Comparison of ENCODE assay signal across 11 cellular contexts in the genomic region with DNA sequence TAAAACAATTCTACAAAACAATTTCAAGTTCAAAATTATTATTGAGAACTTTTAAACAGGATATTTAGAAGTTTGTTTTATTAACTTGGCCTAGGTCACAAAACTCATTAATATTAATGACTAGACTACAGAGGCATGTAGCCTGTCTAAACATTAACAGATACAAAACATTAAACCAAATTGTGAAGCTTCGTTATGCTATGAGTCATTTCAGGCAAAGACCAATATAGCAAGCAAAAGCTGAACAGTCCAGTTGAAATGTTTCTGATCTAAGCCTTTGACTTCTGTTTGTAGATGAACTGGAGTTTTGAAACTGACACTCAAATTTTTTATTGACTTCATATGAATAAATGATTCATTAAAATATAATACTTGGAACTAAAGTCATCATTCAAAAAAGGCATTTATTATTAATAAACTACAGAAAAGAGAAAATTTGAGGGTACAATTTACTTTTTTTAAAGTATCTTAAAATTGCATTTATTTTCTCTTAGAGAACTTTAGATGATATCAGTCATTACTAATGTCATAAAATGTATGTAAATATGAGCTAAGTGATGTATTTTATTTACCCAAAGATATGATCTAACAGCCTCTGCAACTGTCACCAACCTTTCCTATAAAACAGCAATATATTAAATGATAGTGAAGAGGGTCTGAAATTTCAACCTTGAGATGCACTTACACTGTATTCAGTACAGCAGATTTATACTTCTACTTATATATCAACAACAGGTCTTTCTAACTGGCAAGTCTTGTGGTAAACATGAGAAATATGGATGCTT.
DNase-seq lines count a peak whose midpoint lies in the region; ATAC-seq and TF ChIP-seq lines count a peak whose summit lies in the region.
"Had no signal": no experiment of that assay in that cellular context is flagged by ENCODE, and none has a peak within 500 bp of the region (broad histone marks: within the 10 kb centered on the region; RNA-seq: fewer than 3 reads in every experiment).

No MANE protein-coding gene starts in this region.

- no peaks in the 10 kb centered on the region for H3K9me3 ChIP-seq in neural progenitor cell (ENCODE audit: low read depth)
- H3K9me3 ChIP-seq: HAP-1 had no signal

- H3K27ac Mint-ChIP-seq in neural progenitor cell = no peak overlapping the region

- H3K4me1 ChIP-seq in neural progenitor cell = no peaks in the 10 kb centered on the region
- H3K4me1 ChIP-seq: ascending aorta, HAP-1 had no signal

- no peaks in the 10 kb centered on the region for H3K4me1 Mint-ChIP-seq in neural progenitor cell

- H3K9ac ChIP-seq in neural progenitor cell = no peak overlapping the region

- no peak overlapping the region for H3K4me3 Mint-ChIP-seq in neural progenitor cell

- in situ Hi-C loops in KBM-7 (cut with MboI; ENCODE audit: low pct_unique_long_range_greater_than_20kb, low sequenced_read_pairs) = no loop called here

- H3K27ac ChIP-seq in neural progenitor cell = no peak overlapping the region
- H3K27ac ChIP-seq: ascending aorta had no signal

- H3K79me2 ChIP-seq in neural progenitor cell (ENCODE audit: low read depth) = no peaks in the 10 kb centered on the region

- no peaks in the 10 kb centered on the region for H3K27me3 Mint-ChIP-seq in neural progenitor cell (ENCODE audit: insufficient read depth, low read depth)

- no peaks in the 10 kb centered on the region for H3F3A ChIP-seq in neural progenitor cell (ENCODE audit: low read depth)

- no peak overlapping the region for H2AFZ ChIP-seq in neural progenitor cell (replicated peaks)

- peaks cover 11% of the 10 kb centered on the region for H3K9me3 Mint-ChIP-seq in neural progenitor cell

- H3K4me3 ChIP-seq in neural progenitor cell = no peak overlapping the region
- H3K4me3 ChIP-seq: ascending aorta, HAP-1 had no signal

- no peaks in the 10 kb centered on the region for H3K36me3 Mint-ChIP-seq in neural progenitor cell

- H3K27me3 ChIP-seq in neural progenitor cell = no peaks in the 10 kb centered on the region
- H3K27me3 ChIP-seq: ascending aorta had no signal

- peak; percentile 95 for ATAC-seq in GM19395 (IDR thresholded peaks at IDR 0.05; ENCODE audit: unreplicated experiment)
- ATAC-seq in HG02970 (IDR thresholded peaks at IDR 0.05; ENCODE audit: low FRiP score, unreplicated experiment) = peak; percentile 98

- peak; percentile 4 for DNase-seq in AG08396 (ENCODE audit: low spot score)
- peak; percentile 62 for DNase-seq in SW480 (ENCODE audit: low spot score)
- DNase-seq in NCI-H1092 treated with DMSO at 0.1 percent for 48 hours (lab: John Stamatoyannopoulos, UW) = no peak
- no peak for DNase-seq in neural progenitor cell (ENCODE audit: low spot score)
- no peak for DNase-seq in KBM-7
- no peak for DNase-seq in activated T-cell treated with anti-CD3 and anti-CD28 coated beads, Interleukin-2, amount 50 U/mL, for 48 hours
- DNase-seq: activated CD4-positive, CD25-positive, alpha-beta regulatory T cell treated with anti-CD3 and anti-CD28 coated beads, Interleukin-2, amount 50 U/mL, for 72 hours had no signal

- no peaks in the 10 kb centered on the region for H3K36me3 ChIP-seq in neural progenitor cell
- H3K36me3 ChIP-seq: ascending aorta, HAP-1 had no signal

- no peaks in the 10 kb centered on the region for H4K20me1 ChIP-seq in neural progenitor cell (ENCODE audit: low read depth)

- H3K4me2 ChIP-seq in neural progenitor cell = no peak overlapping the region

- no peak for TF ChIP-seq CTCF in neural progenitor cell (IDR thresholded peaks at IDR 0.05)

Comparison
In these comparisons a context has a peak if more than half of its experiments do, and no peak if none do; other contexts are left out.
1. DNase-seq: peak in AG08396 (single experiment) and SW480 (single experiment); none in NCI-H1092 treated with DMSO at 0.1 percent for 48 hours (single experiment), neural progenitor cell (single experiment), KBM-7 (single experiment) and activated T-cell treated with anti-CD3 and anti-CD28 coated beads, Interleukin-2, amount 50 U/mL, for 48 hours (0 of 2).